Comparison of ENCODE assay signal across 8 cellular contexts in the genomic region with DNA sequence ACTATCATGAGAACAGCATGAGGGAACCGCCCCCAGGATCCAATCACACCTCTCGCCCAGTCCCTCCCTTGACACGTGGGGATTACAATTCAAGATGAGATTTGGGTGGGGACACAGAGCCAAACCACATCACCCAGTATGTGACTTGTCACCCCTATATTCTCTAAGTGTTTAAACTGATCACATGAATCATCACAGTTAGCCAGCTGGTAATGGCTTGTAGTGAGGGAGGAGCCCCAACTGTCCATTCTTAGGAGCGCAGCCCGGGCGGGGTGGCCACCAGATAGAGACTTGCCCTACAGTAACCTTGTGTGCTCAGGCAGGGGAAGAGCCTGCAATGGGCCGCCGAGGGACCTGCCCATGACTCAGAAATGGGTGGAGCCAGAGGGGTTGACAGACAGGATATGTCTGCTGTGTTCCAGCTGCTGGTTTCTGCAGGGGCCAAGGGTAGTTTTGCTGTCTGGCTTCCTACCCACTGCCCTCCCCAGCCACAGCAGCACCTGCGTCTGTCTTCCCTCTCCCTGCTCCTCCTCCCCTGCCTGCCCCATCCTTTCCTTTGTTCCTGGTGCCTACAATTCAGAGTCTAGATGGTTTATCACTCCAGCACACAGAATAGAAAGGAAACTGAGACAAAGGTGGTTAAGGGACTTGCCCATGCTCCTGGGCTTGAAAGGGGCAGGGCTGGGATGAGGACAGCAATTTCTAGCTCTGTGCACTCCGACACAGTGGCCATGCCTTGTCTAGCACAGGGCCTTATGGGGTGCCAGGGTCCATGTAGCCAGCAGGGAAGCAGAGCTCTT. TPM values are rescaled to one million over a fixed set of nuclear protein-coding genes. Genes with fewer than 3 reads are reported as not detected.
DNase-seq lines count a peak whose midpoint lies in the region; ATAC-seq and TF ChIP-seq lines count a peak whose summit lies in the region.

No MANE protein-coding gene starts in this region.

- H3K36me3 Mint-ChIP-seq in endothelial cell (ENCODE audit: low read depth, unreplicated experiment), result peaks cover 29% of the 10 kb centered on the region
- peaks cover 11% of the 10 kb centered on the region for H3K36me3 Mint-ChIP-seq in stimulated activated memory B cell treated with anti-CD40 and anti-IgM and Interleukin-4, amounts not matched to agents 10 μg/mL and 1 μg/mL and 100 μg/mL, for 72 hours

- H3K27ac Mint-ChIP-seq in endothelial cell (ENCODE audit: unreplicated experiment), result peak overlapping the region; percentile 85
- peak overlapping the region; percentile 87 for H3K27ac Mint-ChIP-seq in stimulated activated memory B cell treated with anti-CD40 and anti-IgM and Interleukin-4, amounts not matched to agents 10 μg/mL and 1 μg/mL and 100 μg/mL, for 72 hours

- H3K4me1 Mint-ChIP-seq in endothelial cell (ENCODE audit: unreplicated experiment), result peaks cover 50% of the 10 kb centered on the region
- peaks cover 38% of the 10 kb centered on the region for H3K4me1 Mint-ChIP-seq in stimulated activated memory B cell treated with anti-CD40 and anti-IgM and Interleukin-4, amounts not matched to agents 10 μg/mL and 1 μg/mL and 100 μg/mL, for 72 hours

- DNase-seq in NCI-H2171 treated with DMSO at 0.1 percent for 48 hours (lab: John Stamatoyannopoulos, UW) (peak; percentile 18), NCI-H2171 (lab: John Stamatoyannopoulos, UW) (no peak), NCI-H510A treated with DMSO at 0.1 percent for 48 hours (lab: John Stamatoyannopoulos, UW) (peak; percentile 39), endothelial cell (ENCODE audit: low spot score) (peak; percentile 61), myocyte (ENCODE audit: low read depth) (peak; percentile 85)
- DNase-seq in activated CD8-positive, alpha-beta memory T cell treated with anti-CD3 and anti-CD28 coated beads for 24 hours, result peak; percentile 93

- ATAC-seq in HG02884 (IDR thresholded peaks at IDR 0.05; ENCODE audit: unreplicated experiment), result peak; percentile 85
- ATAC-seq in stimulated activated memory B cell treated with anti-CD40 and anti-IgM and Interleukin-4, amounts not matched to agents 10 μg/mL and 1 μg/mL and 100 μg/mL, for 72 hours, result peak; percentile 95

- H3K9me3 Mint-ChIP-seq in endothelial cell (ENCODE audit: unreplicated experiment), result no peaks in the 10 kb centered on the region
- H3K9me3 Mint-ChIP-seq in stimulated activated memory B cell treated with anti-CD40 and anti-IgM and Interleukin-4, amounts not matched to agents 10 μg/mL and 1 μg/mL and 100 μg/mL, for 72 hours, result peaks cover 5% of the 10 kb centered on the region

- peak overlapping the region; percentile 42 for H3K4me3 Mint-ChIP-seq in endothelial cell (ENCODE audit: unreplicated experiment)
- H3K4me3 Mint-ChIP-seq in stimulated activated memory B cell treated with anti-CD40 and anti-IgM and Interleukin-4, amounts not matched to agents 10 μg/mL and 1 μg/mL and 100 μg/mL, for 72 hours, result no peak overlapping the region

- TF ChIP-seq CTCF in endothelial cell (IDR thresholded peaks at IDR 0.05; ENCODE audit: unreplicated experiment), result no peak

- peaks cover 6% of the 10 kb centered on the region for H3K27me3 Mint-ChIP-seq in endothelial cell (ENCODE audit: unreplicated experiment)
- H3K27me3 Mint-ChIP-seq in stimulated activated memory B cell treated with anti-CD40 and anti-IgM and Interleukin-4, amounts not matched to agents 10 μg/mL and 1 μg/mL and 100 μg/mL, for 72 hours, result no peaks in the 10 kb centered on the region

RNA-seq across cellular contexts. Expression of a gene that starts 9.2 kb away (rescaled TPM):
- total RNA-seq in endothelial cell (ENCODE audit: unreplicated experiment) (48.9 TPM), myocyte (0.57 and 1.2 TPM in 2 replicates)
- 0.74 TPM for polyA plus RNA-seq in myocyte (2012)

Comparison
In these comparisons a context has a peak if more than half of its experiments do, and no peak if none do; other contexts are left out.
1. RNA of a gene that starts 9.2 kb away (total RNA-seq): 48.9 TPM in endothelial cell (single experiment); 0.57 to 1.2 TPM in myocyte; every median in the first group is over 10 times any median in the second.